Comparison of ENCODE assay signal across 1 cellular context in genomic region chr16:4846901-4847773, GRCh38.
TF ChIP-seq lines count a peak whose summit lies in the region.

GLYR1 (minus strand) TSS chr16:4847288; CDS start chr16:4847265, 23 bp downstream.
UBN1 (plus strand) TSS chr16:4847481; CDS start chr16:4852918, 5,437 bp downstream.

TF ChIP-seq in K562, 482 proteins besides CTCF, POLR2A, EP300 and RAD21 (continued from another document and continues in another):
- no peak for TF ChIP-seq RCOR1 (IDR thresholded peaks at IDR 0.05; ENCODE audit: borderline replicate concordance in 1 of 2, low read depth in 2 of 2, low read length in 2 of 2)
- TF ChIP-seq PHB2 (IDR thresholded peaks at IDR 0.05; ENCODE audit: low read depth) = no peak
- no peak for TF ChIP-seq NR0B1 (IDR thresholded peaks at IDR 0.05; ENCODE audit: partially characterized antibody)
- TF ChIP-seq ZNF408 (CRISPR knock-in tag; IDR thresholded peaks at IDR 0.05; ENCODE audit: low read depth) = no peak
- 0 out of 2 replicates have a peak, but pooled peaks have one; percentile 40 for TF ChIP-seq ZNF175 (CRISPR knock-in tag; IDR thresholded peaks at IDR 0.05; ENCODE audit: low read depth)
- TF ChIP-seq, protein P1, sequence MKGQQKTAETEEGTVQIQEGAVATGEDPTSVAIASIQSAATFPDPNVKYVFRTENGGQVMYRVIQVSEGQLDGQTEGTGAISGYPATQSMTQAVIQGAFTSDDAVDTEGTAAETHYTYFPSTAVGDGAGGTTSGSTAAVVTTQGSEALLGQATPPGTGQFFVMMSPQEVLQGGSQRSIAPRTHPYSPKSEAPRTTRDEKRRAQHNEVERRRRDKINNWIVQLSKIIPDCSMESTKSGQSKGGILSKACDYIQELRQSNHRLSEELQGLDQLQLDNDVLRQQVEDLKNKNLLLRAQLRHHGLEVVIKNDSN (CRISPR knock-in tag; IDR thresholded peaks at IDR 0.05) = peak; percentile 99
- no peak for TF ChIP-seq SNAPC5 (CRISPR knock-in tag; IDR thresholded peaks at IDR 0.05)
- no peak for TF ChIP-seq RFX7 (CRISPR knock-in tag; IDR thresholded peaks at IDR 0.05)
- no peak for TF ChIP-seq ZEB2 (IDR thresholded peaks at IDR 0.05)
- TF ChIP-seq NFIC (IDR thresholded peaks at IDR 0.05) = no peak
- no peak for TF ChIP-seq ATF4 (CRISPR knock-in tag; IDR thresholded peaks at IDR 0.05)
- 0 out of 2 replicates have a peak, but pooled peaks have one; percentile 59 for TF ChIP-seq ARID3B (CRISPR knock-in tag; IDR thresholded peaks at IDR 0.05; ENCODE audit: borderline replicate concordance)
- TF ChIP-seq HDAC2 (IDR thresholded peaks at IDR 0.05) = 0 out of 2 replicates have a peak, but pooled peaks have one; percentile 44
- no peak for TF ChIP-seq ZNF134 (CRISPR knock-in tag; conservative IDR thresholded peaks at IDR 0.05)
- TF ChIP-seq, protein P2, sequence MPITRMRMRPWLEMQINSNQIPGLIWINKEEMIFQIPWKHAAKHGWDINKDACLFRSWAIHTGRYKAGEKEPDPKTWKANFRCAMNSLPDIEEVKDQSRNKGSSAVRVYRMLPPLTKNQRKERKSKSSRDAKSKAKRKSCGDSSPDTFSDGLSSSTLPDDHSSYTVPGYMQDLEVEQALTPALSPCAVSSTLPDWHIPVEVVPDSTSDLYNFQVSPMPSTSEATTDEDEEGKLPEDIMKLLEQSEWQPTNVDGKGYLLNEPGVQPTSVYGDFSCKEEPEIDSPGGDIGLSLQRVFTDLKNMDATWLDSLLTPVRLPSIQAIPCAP (CRISPR knock-in tag; IDR thresholded peaks at IDR 0.05; ENCODE audit: borderline replicate concordance) = no peak
- peak; percentile 85 for TF ChIP-seq TAF9B (IDR thresholded peaks at IDR 0.05; ENCODE audit: partially characterized antibody)
- no peak for TF ChIP-seq PTTG1 (tag; IDR thresholded peaks at IDR 0.05; ENCODE audit: low read depth)
- no peak for TF ChIP-seq FOXA1 (IDR thresholded peaks at IDR 0.05; ENCODE audit: borderline replicate concordance)
- TF ChIP-seq, protein P3, sequence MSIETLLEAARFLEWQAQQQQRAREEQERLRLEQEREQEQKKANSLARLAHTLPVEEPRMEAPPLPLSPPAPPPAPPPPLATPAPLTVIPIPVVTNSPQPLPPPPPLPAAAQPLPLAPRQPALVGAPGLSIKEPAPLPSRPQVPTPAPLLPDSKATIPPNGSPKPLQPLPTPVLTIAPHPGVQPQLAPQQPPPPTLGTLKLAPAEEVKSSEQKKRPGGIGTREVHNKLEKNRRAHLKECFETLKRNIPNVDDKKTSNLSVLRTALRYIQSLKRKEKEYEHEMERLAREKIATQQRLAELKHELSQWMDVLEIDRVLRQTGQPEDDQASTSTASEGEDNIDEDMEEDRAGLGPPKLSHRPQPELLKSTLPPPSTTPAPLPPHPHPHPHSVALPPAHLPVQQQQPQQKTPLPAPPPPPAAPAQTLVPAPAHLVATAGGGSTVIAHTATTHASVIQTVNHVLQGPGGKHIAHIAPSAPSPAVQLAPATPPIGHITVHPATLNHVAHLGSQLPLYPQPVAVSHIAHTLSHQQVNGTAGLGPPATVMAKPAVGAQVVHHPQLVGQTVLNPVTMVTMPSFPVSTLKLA (conservative IDR thresholded peaks at IDR 0.05) = peak; percentile 95 to 97
- TF ChIP-seq ASH1L (IDR thresholded peaks at IDR 0.05; ENCODE audit: borderline replicate concordance, low read depth, partially characterized antibody) = peak; percentile 42
- no peak for TF ChIP-seq NCOA1 (IDR thresholded peaks at IDR 0.05; ENCODE audit: low read depth)
- no peak for TF ChIP-seq TSHZ1 (CRISPR knock-in tag; IDR thresholded peaks at IDR 0.05)
- 0 out of 2 replicates have a peak, but pooled peaks have one; percentile 39 for TF ChIP-seq RFX5 (IDR thresholded peaks at IDR 0.05; ENCODE audit: low read depth, low read length)
- TF ChIP-seq ZNF668 (CRISPR knock-in tag; IDR thresholded peaks at IDR 0.05) = no peak
- TF ChIP-seq ELF1 (tag; IDR thresholded peaks at IDR 0.05) = peak; percentile 67; the same call in 1 of the 2 replicates
- TF ChIP-seq C11orf30 (IDR thresholded peaks at IDR 0.05; ENCODE audit: low read depth) = peak; percentile 97
- peak; percentile 78; the same call in 1 of the 2 replicates for TF ChIP-seq CBX1 (IDR thresholded peaks at IDR 0.05; ENCODE audit: low read depth)
- TF ChIP-seq HIVEP1 (CRISPR knock-in tag; IDR thresholded peaks at IDR 0.05) = no peak
- no peak for TF ChIP-seq ZNF586 (CRISPR knock-in tag; conservative IDR thresholded peaks at IDR 0.05)
- TF ChIP-seq SRF (CRISPR knock-in tag; IDR thresholded peaks at IDR 0.05) = 0 out of 4 replicates have a peak, but pooled peaks of 1 of the 2 experiments have one; percentile 16
- TF ChIP-seq, protein P4, sequence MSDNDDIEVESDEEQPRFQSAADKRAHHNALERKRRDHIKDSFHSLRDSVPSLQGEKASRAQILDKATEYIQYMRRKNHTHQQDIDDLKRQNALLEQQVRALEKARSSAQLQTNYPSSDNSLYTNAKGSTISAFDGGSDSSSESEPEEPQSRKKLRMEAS (CRISPR knock-in tag; IDR thresholded peaks at IDR 0.05) = peak; percentile 93
- no peak for TF ChIP-seq NFXL1 (CRISPR knock-in tag; IDR thresholded peaks at IDR 0.05)
- TF ChIP-seq ZNF253 (CRISPR knock-in tag; conservative IDR thresholded peaks at IDR 0.05) = no peak
- no peak for TF ChIP-seq TCF7L2 (IDR thresholded peaks at IDR 0.05; ENCODE audit: low read depth, low read length)
- TF ChIP-seq, protein P5, sequence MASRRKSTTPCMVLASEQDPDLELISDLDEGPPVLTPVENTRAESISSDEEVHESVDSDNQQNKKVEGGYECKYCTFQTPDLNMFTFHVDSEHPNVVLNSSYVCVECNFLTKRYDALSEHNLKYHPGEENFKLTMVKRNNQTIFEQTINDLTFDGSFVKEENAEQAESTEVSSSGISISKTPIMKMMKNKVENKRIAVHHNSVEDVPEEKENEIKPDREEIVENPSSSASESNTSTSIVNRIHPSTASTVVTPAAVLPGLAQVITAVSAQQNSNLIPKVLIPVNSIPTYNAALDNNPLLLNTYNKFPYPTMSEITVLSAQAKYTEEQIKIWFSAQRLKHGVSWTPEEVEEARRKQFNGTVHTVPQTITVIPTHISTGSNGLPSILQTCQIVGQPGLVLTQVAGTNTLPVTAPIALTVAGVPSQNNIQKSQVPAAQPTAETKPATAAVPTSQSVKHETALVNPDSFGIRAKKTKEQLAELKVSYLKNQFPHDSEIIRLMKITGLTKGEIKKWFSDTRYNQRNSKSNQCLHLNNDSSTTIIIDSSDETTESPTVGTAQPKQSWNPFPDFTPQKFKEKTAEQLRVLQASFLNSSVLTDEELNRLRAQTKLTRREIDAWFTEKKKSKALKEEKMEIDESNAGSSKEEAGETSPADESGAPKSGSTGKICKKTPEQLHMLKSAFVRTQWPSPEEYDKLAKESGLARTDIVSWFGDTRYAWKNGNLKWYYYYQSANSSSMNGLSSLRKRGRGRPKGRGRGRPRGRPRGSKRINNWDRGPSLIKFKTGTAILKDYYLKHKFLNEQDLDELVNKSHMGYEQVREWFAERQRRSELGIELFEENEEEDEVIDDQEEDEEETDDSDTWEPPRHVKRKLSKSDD (conservative IDR thresholded peaks at IDR 0.05; ENCODE audit: low read length) = no peak
- no peak for TF ChIP-seq NUFIP1 (IDR thresholded peaks at IDR 0.05; ENCODE audit: partially characterized antibody)
- TF ChIP-seq SMAD3 (CRISPR knock-in tag; conservative IDR thresholded peaks at IDR 0.05) = no peak
- peak; percentile 62 for TF ChIP-seq SAP30 (IDR thresholded peaks at IDR 0.05; ENCODE audit: borderline replicate concordance, insufficient read depth, low read depth, low read length, poor library complexity, severe bottlenecking)
- TF ChIP-seq, protein P6, sequence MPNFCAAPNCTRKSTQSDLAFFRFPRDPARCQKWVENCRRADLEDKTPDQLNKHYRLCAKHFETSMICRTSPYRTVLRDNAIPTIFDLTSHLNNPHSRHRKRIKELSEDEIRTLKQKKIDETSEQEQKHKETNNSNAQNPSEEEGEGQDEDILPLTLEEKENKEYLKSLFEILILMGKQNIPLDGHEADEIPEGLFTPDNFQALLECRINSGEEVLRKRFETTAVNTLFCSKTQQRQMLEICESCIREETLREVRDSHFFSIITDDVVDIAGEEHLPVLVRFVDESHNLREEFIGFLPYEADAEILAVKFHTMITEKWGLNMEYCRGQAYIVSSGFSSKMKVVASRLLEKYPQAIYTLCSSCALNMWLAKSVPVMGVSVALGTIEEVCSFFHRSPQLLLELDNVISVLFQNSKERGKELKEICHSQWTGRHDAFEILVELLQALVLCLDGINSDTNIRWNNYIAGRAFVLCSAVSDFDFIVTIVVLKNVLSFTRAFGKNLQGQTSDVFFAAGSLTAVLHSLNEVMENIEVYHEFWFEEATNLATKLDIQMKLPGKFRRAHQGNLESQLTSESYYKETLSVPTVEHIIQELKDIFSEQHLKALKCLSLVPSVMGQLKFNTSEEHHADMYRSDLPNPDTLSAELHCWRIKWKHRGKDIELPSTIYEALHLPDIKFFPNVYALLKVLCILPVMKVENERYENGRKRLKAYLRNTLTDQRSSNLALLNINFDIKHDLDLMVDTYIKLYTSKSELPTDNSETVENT (CRISPR knock-in tag; IDR thresholded peaks at IDR 0.05) = no peak; the same call in 1 of the 2 replicates
- no peak for TF ChIP-seq ZC3H4 (CRISPR knock-in tag; IDR thresholded peaks at IDR 0.05; ENCODE audit: borderline replicate concordance)
- no peak for TF ChIP-seq CBX2 (IDR thresholded peaks at IDR 0.05; ENCODE audit: insufficient read depth, low read length, poor library complexity, severe bottlenecking)
- TF ChIP-seq RBM17 (IDR thresholded peaks at IDR 0.05; ENCODE audit: borderline replicate concordance, low read depth, low read length) = no peak
- no peak for TF ChIP-seq CCAR2 (IDR thresholded peaks at IDR 0.05; ENCODE audit: low read depth, low read length)
- TF ChIP-seq ZNF347 (CRISPR knock-in tag; IDR thresholded peaks at IDR 0.05; ENCODE audit: low read depth) = no peak
- peak; percentile 97 for TF ChIP-seq SIN3B (IDR thresholded peaks at IDR 0.05; ENCODE audit: low read depth)
- TF ChIP-seq ILK (tag; IDR thresholded peaks at IDR 0.05; ENCODE audit: borderline replicate concordance, low read depth) = no peak
- TF ChIP-seq TCF3 (CRISPR knock-in tag; IDR thresholded peaks at IDR 0.05) = peak; percentile 19; the same call in 1 of the 2 replicates
- TF ChIP-seq CEBPG (CRISPR knock-in tag; IDR thresholded peaks at IDR 0.05) = no peak
- no peak for TF ChIP-seq CEBPG (tag; conservative IDR thresholded peaks at IDR 0.05 in 1 of 2, IDR thresholded peaks at IDR 0.05 in 1 of 2)
- peak; percentile 94 for TF ChIP-seq CBFA2T2 (conservative IDR thresholded peaks at IDR 0.05)
